ENCODE assay signal across 8 cellular contexts in genomic region chr1:22275626-22276395, GRCh38.
DNase-seq lines count a peak whose midpoint lies in the region; ATAC-seq and TF ChIP-seq lines count a peak whose summit lies in the region.

No MANE protein-coding gene starts in this region.

- TF ChIP-seq EP300 in sigmoid colon (IDR thresholded peaks at IDR 0.05) = no peak

- H3K27me3 ChIP-seq in RWPE2 (ENCODE audit: insufficient read depth, poor library complexity, severe bottlenecking) = no peaks in the 10 kb centered on the region
- H3K27me3 ChIP-seq in right atrium auricular region = no peaks in the 10 kb centered on the region
- no peaks in the 10 kb centered on the region for H3K27me3 ChIP-seq in sigmoid colon

- H3K4me3 ChIP-seq in RWPE2 (ENCODE audit: severe bottlenecking) (no peak overlapping the region), right atrium auricular region (no peak overlapping the region), sigmoid colon (no peak overlapping the region)

- no peaks in the 10 kb centered on the region for H3K36me3 Mint-ChIP-seq in activated naive CD8-positive, alpha-beta T cell treated with anti-CD3 and anti-CD28 coated beads, Interleukin-2, amount 10 ng/mL, durations not matched to agents 7 days and 5 days

- TF ChIP-seq CTCF in RWPE2 (IDR thresholded peaks at IDR 0.05; ENCODE audit: poor library complexity, severe bottlenecking) (peak; percentile 79), right atrium auricular region (IDR thresholded peaks at IDR 0.05) (peak; percentile 64 to 83), sigmoid colon (IDR thresholded peaks at IDR 0.05) (peak in 3 of 4 experiments; percentile 56 to 73 (median 57))

- intact Hi-C loops in sigmoid colon (cut with DNase I) = loop anchor here (10.0 kb wide), 1 partner anchor 171 kb away; no protein-coding TSS in a partner anchor

- peaks cover 16% of the 10 kb centered on the region for H3K27me3 Mint-ChIP-seq in activated naive CD8-positive, alpha-beta T cell treated with anti-CD3 and anti-CD28 coated beads, Interleukin-2, amount 10 ng/mL, durations not matched to agents 7 days and 5 days

- no peak overlapping the region for H3K27ac Mint-ChIP-seq in activated naive CD8-positive, alpha-beta T cell treated with anti-CD3 and anti-CD28 coated beads, Interleukin-2, amount 10 ng/mL, durations not matched to agents 7 days and 5 days

- H3K4me3 Mint-ChIP-seq in activated naive CD8-positive, alpha-beta T cell treated with anti-CD3 and anti-CD28 coated beads, Interleukin-2, amount 10 ng/mL, durations not matched to agents 7 days and 5 days = no peak overlapping the region

- peak; percentile 46 for DNase-seq in COLO829 (ENCODE audit: low spot score)
- DNase-seq in HPDE6-E6E7 (ENCODE audit: extremely low spot score) = peak; percentile 77
- no peak for DNase-seq in RWPE2 (ENCODE audit: low spot score)
- DNase-seq in activated naive CD8-positive, alpha-beta T cell treated with anti-CD3 and anti-CD28 coated beads, Interleukin-2, amount 10 ng/mL, durations not matched to agents 7 days and 5 days = peak; percentile 63
- DNase-seq in right atrium auricular region (ENCODE audit: low spot score) = no peak
- DNase-seq in sigmoid colon = no peak

- TF ChIP-seq POLR2A in sigmoid colon (IDR thresholded peaks at IDR 0.05) = no peak

- H3K4me1 Mint-ChIP-seq in activated naive CD8-positive, alpha-beta T cell treated with anti-CD3 and anti-CD28 coated beads, Interleukin-2, amount 10 ng/mL, durations not matched to agents 7 days and 5 days = no peaks in the 10 kb centered on the region

- WGBS in sigmoid colon, 2 donors = 35 to 41% methylated on average over 16 of the region's 16 CpGs

- H3K9me3 ChIP-seq in RWPE2 (ENCODE audit: severe bottlenecking) = no peaks in the 10 kb centered on the region
- H3K9me3 ChIP-seq in right atrium auricular region = no peaks in the 10 kb centered on the region
- H3K9me3 ChIP-seq in sigmoid colon = no peaks in the 10 kb centered on the region

- H3K36me3 ChIP-seq in RWPE2 (ENCODE audit: low read depth) (no peaks in the 10 kb centered on the region), right atrium auricular region (no peaks in the 10 kb centered on the region), sigmoid colon (no peaks in the 10 kb centered on the region)

- H3K27ac ChIP-seq in RWPE2 (ENCODE audit: poor library complexity, severe bottlenecking) (no peak overlapping the region), right atrium auricular region (no peak overlapping the region), sigmoid colon (no peak overlapping the region)

- no peaks in the 10 kb centered on the region for H3K9me3 Mint-ChIP-seq in activated naive CD8-positive, alpha-beta T cell treated with anti-CD3 and anti-CD28 coated beads, Interleukin-2, amount 10 ng/mL, durations not matched to agents 7 days and 5 days

- H3K4me1 ChIP-seq in RWPE2 (ENCODE audit: insufficient read depth, poor library complexity, severe bottlenecking) = peaks cover 8% of the 10 kb centered on the region
- H3K4me1 ChIP-seq in right atrium auricular region = no peaks in the 10 kb centered on the region
- no peaks in the 10 kb centered on the region for H3K4me1 ChIP-seq in sigmoid colon

- POLR2A ChIA-PET in activated naive CD8-positive, alpha-beta T cell treated with anti-CD3 and anti-CD28 coated beads, Interleukin-2, amount 10 ng/mL, durations not matched to agents 7 days and 5 days (lab: Charles Lee) = interaction anchor here (1.0 kb wide), 1 partner anchor 224 kb away, joined by 3 read pairs; the partner anchor contains the start of gene CDC42

- ATAC-seq in RWPE2 (ENCODE audit: low read depth) (peak; percentile 85), GM21529 (IDR thresholded peaks at IDR 0.05; ENCODE audit: unreplicated experiment) (no peak), GM19452 (IDR thresholded peaks at IDR 0.05; ENCODE audit: unreplicated experiment) (no peak)
- peak; percentile 56 for ATAC-seq in activated naive CD8-positive, alpha-beta T cell treated with anti-CD3 and anti-CD28 coated beads, Interleukin-2, amount 10 ng/mL, durations not matched to agents 7 days and 5 days (ENCODE audit: low read depth)

Comparison
In these comparisons a context has a peak if more than half of its experiments do, and no peak if none do; other contexts are left out.
1. DNase-seq: peak in COLO829 (single experiment), HPDE6-E6E7 (single experiment) and activated naive CD8-positive, alpha-beta T cell treated with anti-CD3 and anti-CD28 coated beads, Interleukin-2, amount 10 ng/mL, durations not matched to agents 7 days and 5 days (single experiment); none in RWPE2 (single experiment), right atrium auricular region (single experiment) and sigmoid colon (single experiment).
2. ATAC-seq: peak in RWPE2 (single experiment) and activated naive CD8-positive, alpha-beta T cell treated with anti-CD3 and anti-CD28 coated beads, Interleukin-2, amount 10 ng/mL, durations not matched to agents 7 days and 5 days (single experiment); none in GM21529 (single experiment) and GM19452 (single experiment).
3. Peak in every context shown above with its lines, with median percentiles within 50 percentile points of each other: CTCF ChIP-seq.